ENCODE assay signal across 23 cellular contexts in genomic region chr13:51839711-51840110, GRCh38. TPM values are rescaled to one million over a fixed set of nuclear protein-coding genes. Genes with fewer than 3 reads are reported as not detected.
DNase-seq lines count a peak whose midpoint lies in the region; ATAC-seq, FAIRE-seq and TF ChIP-seq lines count a peak whose summit lies in the region.
"Had no signal": no experiment of that assay in that cellular context is flagged by ENCODE, and none has a peak within 500 bp of the region (broad histone marks: within the 10 kb centered on the region; RNA-seq: fewer than 3 reads in every experiment).

No MANE protein-coding gene starts in this region.

- no peaks in the 10 kb centered on the region for H3K9me3 ChIP-seq in left ventricle myocardium inferior (replicated peaks)
- no peaks in the 10 kb centered on the region for H3K9me3 ChIP-seq in hepatocyte (ENCODE audit: low read depth)
- H3K9me3 ChIP-seq in spleen = no peaks in the 10 kb centered on the region
- H3K9me3 ChIP-seq in MM.1S (replicated peaks; ENCODE audit: insufficient read depth, low read length) = no peaks in the 10 kb centered on the region
- H3K9me3 ChIP-seq: SJSA1 had no signal

- H3F3A ChIP-seq in MM.1S (ENCODE audit: insufficient read depth, low read length) = no peaks in the 10 kb centered on the region

- peak; percentile 47 for FAIRE-seq in bronchial epithelial cell (lab: Jason Lieb, UNC)
- FAIRE-seq: A204.1, G401.6, GM18507 had no signal

- H3K4me3 ChIP-seq in left ventricle myocardium inferior = no peak overlapping the region
- H3K4me3 ChIP-seq in bronchial epithelial cell (ENCODE audit: low read depth, low read length) = no peak overlapping the region
- H3K4me3 ChIP-seq in hepatocyte = no peak overlapping the region
- H3K4me3 ChIP-seq in spleen = no peak overlapping the region
- no peak overlapping the region for H3K4me3 ChIP-seq in MM.1S (ENCODE audit: low read length)
- H3K4me3 ChIP-seq: GM23338, SJSA1 had no signal

- H3K79me2 ChIP-seq in hepatocyte = no peaks in the 10 kb centered on the region
- no peaks in the 10 kb centered on the region for H3K79me2 ChIP-seq in MM.1S (ENCODE audit: low read length)

- no peak overlapping the region for H3K9ac ChIP-seq in MM.1S (ENCODE audit: low read length)

- H4K20me1 ChIP-seq in hepatocyte (ENCODE audit: insufficient read depth, poor library complexity, severe bottlenecking) (no peaks in the 10 kb centered on the region), MM.1S (ENCODE audit: insufficient read depth, low read length) (no peaks in the 10 kb centered on the region)

- TF ChIP-seq CTCF in left ventricle myocardium inferior (IDR thresholded peaks at IDR 0.05; ENCODE audit: borderline replicate concordance) (no peak), bronchial epithelial cell (IDR thresholded peaks at IDR 0.05; ENCODE audit: insufficient read depth, low read length, severe bottlenecking) (no peak), hepatocyte (IDR thresholded peaks at IDR 0.05; ENCODE audit: poor library complexity) (no peak), spleen (IDR thresholded peaks at IDR 0.05 in 8 of 11, conservative IDR thresholded peaks at IDR 0.05 in 3 of 11) (no peak), MM.1S (IDR thresholded peaks at IDR 0.05; ENCODE audit: low read length) (no peak)

- H3K9me2 ChIP-seq in hepatocyte (replicated peaks; ENCODE audit: insufficient read depth) = no peaks in the 10 kb centered on the region
- H3K9me2 ChIP-seq in MM.1S (replicated peaks; ENCODE audit: insufficient read depth, low read length) = no peaks in the 10 kb centered on the region

- H3K4me1 ChIP-seq in left ventricle myocardium inferior (peaks cover 7% of the 10 kb centered on the region), hepatocyte (ENCODE audit: insufficient read depth) (peaks cover 4% of the 10 kb centered on the region), spleen (peaks cover 0 to 7% (median under 1%) of the 10 kb centered on the region in 6 donors), MM.1S (ENCODE audit: low read length) (no peaks in the 10 kb centered on the region)

- H3K4me2 ChIP-seq in hepatocyte (no peak overlapping the region), MM.1S (ENCODE audit: low read depth, low read length) (no peak overlapping the region)
- H3K4me2 ChIP-seq: GM23338 had no signal

- intact Hi-C loops in Right ventricle myocardium superior (cut with DNase I) (no loop called here), left ventricle myocardium inferior (cut with micrococcal nuclease) (no loop called here), spleen (cut with DNase I; ENCODE audit: low total_unique reads) (loop anchor here (10.0 kb wide), 1 partner anchor 285 kb away; the partner anchor contains the start of gene NEK5)

- H3K36me3 ChIP-seq in left ventricle myocardium inferior (no peaks in the 10 kb centered on the region), bronchial epithelial cell (ENCODE audit: control insufficient read depth, insufficient read depth, low read length) (no peaks in the 10 kb centered on the region), hepatocyte (replicated peaks; ENCODE audit: insufficient read depth, low read depth) (no peaks in the 10 kb centered on the region), spleen (no peaks in the 10 kb centered on the region), MM.1S (replicated peaks; ENCODE audit: insufficient read depth, low read length) (no peaks in the 10 kb centered on the region)
- H3K36me3 ChIP-seq: SJSA1 had no signal

- DNase-seq in Right ventricle myocardium superior (no peak), left ventricle myocardium inferior (no peak), bronchial epithelial cell (ENCODE audit: low read depth) (no peak), hepatocyte (ENCODE audit: low spot score) (no peak), spleen (no peak), MM.1S (no peak), SIG-M5 treated with dmso at 0.1 percent for 504 hours (lab: John Stamatoyannopoulos, UW; ENCODE audit: unreplicated experiment) (no peak)
- DNase-seq: CD8-positive, alpha-beta memory T cell; NCI-H1694; NCI-H2081; NCI-H2171; NCI-H345; NCI-H524 treated with DMSO at 0.1 percent for 48 hours; NCI-H82 had no signal

- H3K27me3 ChIP-seq in left ventricle myocardium inferior (ENCODE audit: low read depth) (no peaks in the 10 kb centered on the region), bronchial epithelial cell (ENCODE audit: control insufficient read depth, insufficient read depth, low read length) (peaks cover 1% of the 10 kb centered on the region), hepatocyte (no peaks in the 10 kb centered on the region), spleen (replicated peaks in 1 of 7) (peaks cover 0 to 6% (median 0%) of the 10 kb centered on the region in 7 donors), MM.1S (replicated peaks; ENCODE audit: insufficient read depth, low read length) (no peaks in the 10 kb centered on the region)
- H3K27me3 ChIP-seq: SJSA1 had no signal

- TF ChIP-seq POLR2A in spleen (IDR thresholded peaks at IDR 0.05) = no peak

- peak; percentile 28 for ATAC-seq in Right ventricle myocardium superior (ENCODE audit: poor library complexity)
- ATAC-seq: GM23338, Panc1 had no signal

- H2AFZ ChIP-seq in hepatocyte (no peak overlapping the region), MM.1S (ENCODE audit: low read length) (no peak overlapping the region)
- H2AFZ ChIP-seq: GM23338 had no signal

- H3K27ac ChIP-seq in left ventricle myocardium inferior (replicated peaks) = no peak overlapping the region
- peak overlapping the region; percentile 37 for H3K27ac ChIP-seq in hepatocyte
- H3K27ac ChIP-seq in spleen = peak overlapping the region in 2 of 8 donors; percentile 84 to 88
- no peak overlapping the region for H3K27ac ChIP-seq in MM.1S (ENCODE audit: low read length)
- H3K27ac ChIP-seq: C4-2B had no signal

- 85% methylated on average over 7 of the region's 7 CpGs for WGBS in hepatocyte (ENCODE audit: low lambda C conversion rate, missing lambda C conversion rate)
- WGBS in spleen, 5 donors = 58 to 69% (median 64%) methylated on average over 4 to 7 of the region's 7 CpGs

RNA-seq across cellular contexts. Expression of gene TMEM272, which starts 5.3 kb away (rescaled TPM):
- total RNA-seq in Right ventricle myocardium superior = 0.38 TPM
- total RNA-seq in left ventricle myocardium inferior = 0.30 TPM
- total RNA-seq in bronchial epithelial cell = not detected in 2 replicates
- 0.16 and 0.20 TPM in 2 replicates for total RNA-seq in hepatocyte
- polyA plus RNA-seq in hepatocyte = 0.19 and 0.23 TPM in 2 replicates
- total RNA-seq in spleen = 1 to 10 TPM in 5 of 7 donors, under 1 TPM in 2; 0.39 to 3.3 (median 1.7) TPM
- under 1 TPM; 0.03 to 0.20 (median 0.06) TPM for polyA plus RNA-seq in spleen
- total RNA-seq: Daoy had no signal
- polyA plus RNA-seq: IgD-negative memory B cell had no signal

RNA-seq across cellular contexts. Expression of gene CCDC70, which starts 22.1 kb away (rescaled TPM):
- total RNA-seq in Right ventricle myocardium superior = not detected
- not detected for total RNA-seq in left ventricle myocardium inferior
- total RNA-seq in bronchial epithelial cell = not detected in 2 replicates
- not detected in 2 replicates for total RNA-seq in hepatocyte
- 0.40 TPM in 1 of 2 replicates, not detected in the other for polyA plus RNA-seq in hepatocyte
- total RNA-seq in spleen = not detected
- polyA plus RNA-seq in spleen = not detected
- total RNA-seq: CD8-positive, alpha-beta memory T cell; Daoy; GM23338 had no signal
- polyA plus RNA-seq: CD8-positive, alpha-beta memory T cell; GM23338; IgD-negative memory B cell had no signal

RNA-seq across cellular contexts. Expression of gene DHRS12, which starts 35.7 kb away (rescaled TPM):
- total RNA-seq in Right ventricle myocardium superior (10.4 TPM), left ventricle myocardium inferior (10.3 TPM), bronchial epithelial cell (2.4 and 6.0 TPM in 2 replicates), hepatocyte (4.6 and 9.8 TPM in 2 replicates), spleen (10 to 100 TPM; 11.3 to 22.8 (median 17.8) TPM)
- polyA plus RNA-seq in hepatocyte (13.5 and 19.3 TPM in 2 replicates), spleen (10 to 100 TPM; 13.5 to 18.8 (median 15.1) TPM)
- total RNA-seq: Daoy had no signal
